Comparison of ENCODE assay signal across 24 cellular contexts in the genomic region with DNA sequence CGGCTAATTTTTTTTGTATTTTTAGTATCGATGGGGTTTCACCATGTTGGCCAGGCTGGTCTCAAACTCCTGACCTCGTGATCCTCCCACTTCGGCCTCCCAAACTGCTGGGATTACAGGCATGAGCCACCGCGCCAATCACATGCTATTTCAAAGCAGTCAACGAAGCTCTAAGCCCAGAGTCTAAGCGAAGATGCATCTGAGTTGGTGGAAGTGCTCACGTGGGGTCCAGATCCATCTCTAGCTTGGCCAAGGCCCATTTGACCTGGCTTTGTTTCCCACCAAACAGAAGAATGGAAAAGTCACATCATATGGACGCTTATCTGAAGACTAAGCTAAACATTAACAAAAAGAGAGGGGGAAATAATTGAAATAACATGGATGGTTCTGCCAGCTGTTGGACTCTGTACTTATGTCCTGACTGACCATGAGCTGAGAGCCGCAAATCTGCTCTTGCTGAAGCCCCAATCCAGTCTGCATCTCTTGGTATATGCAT.
"Had no signal": no experiment of that assay in that cellular context is flagged by ENCODE, and none has a peak within 500 bp of the region (broad histone marks: within the 10 kb centered on the region; RNA-seq: fewer than 3 reads in every experiment).

No MANE protein-coding gene starts in this region.

- DNase-seq: activated B cell treated with CpG ODN at 0.5 μM for 24 hours; activated CD4-positive, alpha-beta memory T cell treated with anti-CD3 and anti-CD28 coated beads, Interleukin-2, amount 10 ng/mL, durations not matched to agents 7 days and 5 days; activated CD4-positive, alpha-beta T cell treated with anti-CD3 and anti-CD28 coated beads for 4 hours; activated CD8-positive, alpha-beta memory T cell treated with anti-CD3 and anti-CD28 coated beads, Interleukin-2, amount 10 ng/mL, durations not matched to agents 7 days and 5 days; activated naive CD4-positive, alpha-beta T cell treated with Interleukin-2 at 50 U/mL for 16 hours; activated T-cell treated with anti-CD3 and anti-CD28 coated beads, Interleukin-2, amount 50 U/mL, for 1 hour; erythroblast; foreskin melanocyte; left ventricle myocardium inferior; mucosa of descending colon; naive thymus-derived CD4-positive, alpha-beta T cell; nucleus accumbens; stimulated activated CD4-positive, alpha-beta T cell treated with anti-CD3 and anti-CD28 coated beads, Interleukin-12 subunit alpha, Interleukin-12 subunit beta, amount 100 ng/mL, for 4 hours; stimulated activated CD4-positive, alpha-beta T cell treated with anti-CD3 and anti-CD28 coated beads, Interleukin-1b, Interleukin-23, amount 100 ng/mL, for 48 hours; stimulated activated CD8-positive, alpha-beta memory T cell treated with anti-CD3 and anti-CD28 coated beads, Interleukin-4, amount 100 ng/mL, for 48 hours; stimulated activated naive CD4-positive, alpha-beta T cell treated with Interleukin-2 at 50 U/mL for 16 hours; T-cell had no signal

- H3K27ac ChIP-seq: breast epithelium, coronary artery, left ventricle myocardium inferior, tibial nerve, vagina had no signal

- H3K4me3 ChIP-seq: breast epithelium, coronary artery, left ventricle myocardium inferior, mucosa of descending colon, tibial nerve, vagina had no signal

- FAIRE-seq: endometrium, kidney had no signal

- H3K36me3 Mint-ChIP-seq: activated CD8-positive, alpha-beta memory T cell treated with anti-CD3 and anti-CD28 coated beads, Interleukin-2, amount 10 ng/mL, durations not matched to agents 7 days and 5 days; naive thymus-derived CD4-positive, alpha-beta T cell; T-cell had no signal

- H3K9me3 ChIP-seq: breast epithelium, left ventricle myocardium inferior, mucosa of descending colon, tibial nerve, vagina had no signal

- H3K27me3 Mint-ChIP-seq: activated B cell treated with CpG ODN at 0.5 μM for 24 hours; activated CD4-positive, alpha-beta memory T cell treated with anti-CD3 and anti-CD28 coated beads, Interleukin-2, amount 10 ng/mL, durations not matched to agents 7 days and 5 days; activated CD8-positive, alpha-beta memory T cell treated with anti-CD3 and anti-CD28 coated beads, Interleukin-2, amount 10 ng/mL, durations not matched to agents 7 days and 5 days; activated T-helper 17 cell treated with anti-CD3 and anti-CD28 coated beads, Interleukin-2, amount 50 U/mL, for 72 hours; T-cell had no signal

- H3K9me3 Mint-ChIP-seq: activated B cell treated with CpG ODN at 0.5 μM for 24 hours; activated CD4-positive, alpha-beta memory T cell treated with anti-CD3 and anti-CD28 coated beads, Interleukin-2, amount 10 ng/mL, durations not matched to agents 7 days and 5 days; activated T-helper 17 cell treated with anti-CD3 and anti-CD28 coated beads, Interleukin-2, amount 50 U/mL, for 72 hours; T-cell had no signal

- H3K4me3 Mint-ChIP-seq: activated B cell treated with CpG ODN at 0.5 μM for 24 hours; activated CD4-positive, alpha-beta memory T cell treated with anti-CD3 and anti-CD28 coated beads, Interleukin-2, amount 10 ng/mL, durations not matched to agents 7 days and 5 days; activated CD8-positive, alpha-beta memory T cell treated with anti-CD3 and anti-CD28 coated beads, Interleukin-2, amount 10 ng/mL, durations not matched to agents 7 days and 5 days; activated T-helper 17 cell treated with anti-CD3 and anti-CD28 coated beads, Interleukin-2, amount 50 U/mL, for 72 hours; T-cell had no signal

- H3K27me3 ChIP-seq: breast epithelium, tibial nerve, vagina had no signal

- H3K4me1 ChIP-seq: breast epithelium had no signal

- H3K27ac Mint-ChIP-seq: activated B cell treated with CpG ODN at 0.5 μM for 24 hours; activated CD4-positive, alpha-beta memory T cell treated with anti-CD3 and anti-CD28 coated beads, Interleukin-2, amount 10 ng/mL, durations not matched to agents 7 days and 5 days; activated CD8-positive, alpha-beta memory T cell treated with anti-CD3 and anti-CD28 coated beads, Interleukin-2, amount 10 ng/mL, durations not matched to agents 7 days and 5 days; activated T-helper 17 cell treated with anti-CD3 and anti-CD28 coated beads, Interleukin-2, amount 50 U/mL, for 72 hours; T-cell had no signal

- ATAC-seq: activated CD8-positive, alpha-beta memory T cell treated with anti-CD3 and anti-CD28 coated beads, Interleukin-2, amount 10 ng/mL, durations not matched to agents 7 days and 5 days; activated T-helper 17 cell treated with anti-CD3 and anti-CD28 coated beads, Interleukin-2, amount 50 U/mL, for 72 hours; mucosa of descending colon; naive thymus-derived CD4-positive, alpha-beta T cell; T-cell had no signal

- H3K36me3 ChIP-seq: breast epithelium, left ventricle myocardium inferior, tibial nerve, vagina had no signal
